8 cellular contexts compared by ENCODE assay signal in genomic region chr10:87817873-87818504, GRCh38. TPM values are rescaled to one million over a fixed set of nuclear protein-coding genes. Genes with fewer than 3 reads are reported as not detected.
A peak's percentile ranks its signal among the peaks of the same experiment; 100 is the strongest.
DNase-seq lines count a peak whose midpoint lies in the region; ATAC-seq and TF ChIP-seq lines count a peak whose summit lies in the region.

Gene ATAD1 (minus strand): TSS chr10:87818226. CDS start chr10:87814599, 3,627 bp downstream.

- no CpG with 5 or more reads among the region's 48 CpGs for WGBS in H9 (ENCODE audit: extremely low coverage, insufficient read length, low lambda C conversion rate)
- 0% methylated on average over 14 of the region's 48 CpGs; no CpG with 5 or more reads in 1 of the 2 donors for WGBS in gastroesophageal sphincter (ENCODE audit: low coverage in 1 of 2), 2 donors
- WGBS in suprapubic skin = under 1% methylated on average over 26 of the region's 48 CpGs

- no peak within 1 kb of the TSS for H2BK5ac ChIP-seq in H9 (ENCODE audit: insufficient read length, low read length)

- H3K79me1 ChIP-seq in H9 (ENCODE audit: insufficient read depth, low read depth, low read length, poor library complexity, severe bottlenecking) = no peaks in the 10 kb centered on the region

- peak within 1 kb of the TSS; percentile 84 for H3K4me3 ChIP-seq in MG63
- H3K4me3 ChIP-seq in SJSA1 = peak within 1 kb of the TSS; percentile 62
- H3K4me3 ChIP-seq in gastroesophageal sphincter = peak within 1 kb of the TSS; percentile 66 to 76
- peak within 1 kb of the TSS; percentile 89 for H3K4me3 ChIP-seq in suprapubic skin

- no peaks in the 10 kb centered on the region for H3K27me3 ChIP-seq in H9 (ENCODE audit: insufficient read depth, low read length)
- H3K27me3 ChIP-seq in MG63 = no peaks in the 10 kb centered on the region
- no peaks in the 10 kb centered on the region for H3K27me3 ChIP-seq in SJSA1 (replicated peaks)
- no peaks in the 10 kb centered on the region for H3K27me3 ChIP-seq in gastroesophageal sphincter
- no peaks in the 10 kb centered on the region for H3K27me3 ChIP-seq in suprapubic skin

- peak within 1 kb of the TSS; percentile 80 for H3K14ac ChIP-seq in H9 (ENCODE audit: insufficient read depth, low read length)

- H3K9me3 Mint-ChIP-seq in H9 = no peaks in the 10 kb centered on the region

- H3K4me1 ChIP-seq in H9 (ENCODE audit: insufficient read depth, low read length) (no peaks in the 10 kb centered on the region), SJSA1 (replicated peaks) (no peaks in the 10 kb centered on the region; the same call in 1 of the 2 replicates), gastroesophageal sphincter (peaks cover 4 to 37% (median 5%) of the 10 kb centered on the region in 3 donors), suprapubic skin (peaks cover 24% of the 10 kb centered on the region)

- peak within 1 kb of the TSS; percentile 90 for H3K9ac ChIP-seq in H9 (ENCODE audit: extremely low read depth, insufficient read length, low read length)

- peaks cover 19 to 20% of the 10 kb centered on the region in 2 experiments for H3K4me1 Mint-ChIP-seq in H9

- peaks cover 6% of the 10 kb centered on the region for H3K23me2 ChIP-seq in H9 (ENCODE audit: insufficient read length, low read depth, low read length, poor library complexity, severe bottlenecking)

- TF ChIP-seq CTCF in H9 (conservative IDR thresholded peaks at IDR 0.05) (peak; percentile 38; the same call in 2 of the 3 replicates), gastroesophageal sphincter (IDR thresholded peaks at IDR 0.05) (peak in 2 of 4 experiments; percentile 4 to 46), suprapubic skin (IDR thresholded peaks at IDR 0.05) (peak in 1 of 2 donors; percentile 13)

- TF ChIP-seq EP300 in gastroesophageal sphincter (IDR thresholded peaks at IDR 0.05) (no peak), suprapubic skin (IDR thresholded peaks at IDR 0.05) (no peak)

- H2AFZ ChIP-seq in H9 (ENCODE audit: low read length) = peak within 1 kb of the TSS; percentile 32

- no peak within 1 kb of the TSS for H2AK5ac ChIP-seq in H9 (ENCODE audit: insufficient read length, low read length)

- no peak within 1 kb of the TSS for H4K8ac ChIP-seq in H9 (replicated peaks; ENCODE audit: insufficient read length, low read depth, low read length)

- ATAC-seq in gastroesophageal sphincter = peak; percentile 95

- in situ Hi-C loops in G401 (cut with HindIII; ENCODE audit: low sequenced_read_pairs) = no loop called here

- H2BK120ac ChIP-seq in H9 (ENCODE audit: low read depth, low read length, poor library complexity, severe bottlenecking) = no peak within 1 kb of the TSS

- peak; percentile 88 for DNase-seq in G401 (ENCODE audit: low spot score)
- peak; percentile 90 for DNase-seq in H9
- peak; percentile 86 for DNase-seq in MG63
- peak; percentile 84 to 89 for DNase-seq in SJSA1 (ENCODE audit: low read depth in 1 of 2, low spot score in 2 of 2)
- peak; percentile 90 for DNase-seq in activated naive CD4-positive, alpha-beta T cell treated with Interleukin-2 at 50 U/mL for 16 hours
- peak in 55 of 56 donors; percentile 12 to 91 (median 78) for DNase-seq in nucleus accumbens (lab: John Stamatoyannopoulos, UW)
- DNase-seq in suprapubic skin (ENCODE audit: low spot score in 2 of 2) = peak; percentile 84 to 87

- H4K91ac ChIP-seq in H9 (ENCODE audit: insufficient read length, low read depth, low read length) = no peak within 1 kb of the TSS

- H3T11ph ChIP-seq in H9 (ENCODE audit: low read length) = no peak within 1 kb of the TSS

- H3K18ac ChIP-seq in H9 (ENCODE audit: insufficient read length, low read depth, low read length) = peak within 1 kb of the TSS; percentile 43

- peak within 1 kb of the TSS; percentile 96 to 97 for H3K4me3 Mint-ChIP-seq in H9

- H3K27ac ChIP-seq in H9 (ENCODE audit: insufficient read length, low read depth, low read length) (peak within 1 kb of the TSS; percentile 15), SJSA1 (peak within 1 kb of the TSS; percentile 69), gastroesophageal sphincter (peak within 1 kb of the TSS; percentile 40 to 88 (median 84)), suprapubic skin (peak within 1 kb of the TSS; percentile 87)

- peak within 1 kb of the TSS; percentile 95 to 99 (median 98) for H3K27ac Mint-ChIP-seq in H9

- peak within 1 kb of the TSS; percentile 68 for H3K4me2 ChIP-seq in H9 (ENCODE audit: insufficient read depth, insufficient read length, low read length)

- H3K4ac ChIP-seq in H9 (ENCODE audit: low read depth, low read length) = no peak within 1 kb of the TSS

- peaks cover 2% of the 10 kb centered on the region; the same call in 1 of the 2 replicates for H3K27me3 Mint-ChIP-seq in H9 (ENCODE audit: low read depth)

- H3K79me2 ChIP-seq in H9 (ENCODE audit: insufficient read depth, low read length) = peaks cover 21% of the 10 kb centered on the region; the same call in 1 of the 2 replicates

- no peak within 1 kb of the TSS; the same call in 1 of the 2 replicates for H2BK15ac ChIP-seq in H9 (ENCODE audit: low read depth, low read length)

- H2BK12ac ChIP-seq in H9 (ENCODE audit: insufficient read length, low read depth, low read length) = no peak within 1 kb of the TSS

- no peak within 1 kb of the TSS for H3K23ac ChIP-seq in H9 (ENCODE audit: insufficient read length, low read depth, low read length)

- TF ChIP-seq POLR2A in gastroesophageal sphincter (IDR thresholded peaks at IDR 0.05) = peak in 1 of 2 donors; percentile 28
- peak in 1 of 2 donors; percentile 30 for TF ChIP-seq POLR2A in suprapubic skin (IDR thresholded peaks at IDR 0.05)

- peaks cover 3 to 6% (median 4%) of the 10 kb centered on the region in 3 experiments; a peak in 6 of 7 replicates for H3K36me3 Mint-ChIP-seq in H9 (ENCODE audit: insufficient read depth in 1 of 3, low read depth in 3 of 3)

- H3K56ac ChIP-seq in H9 (ENCODE audit: insufficient read length, low read depth, low read length) = no peak within 1 kb of the TSS

- no peaks in the 10 kb centered on the region for H4K20me1 ChIP-seq in H9 (ENCODE audit: control insufficient read depth, insufficient read depth, insufficient read length)

- H4K5ac ChIP-seq in H9 (ENCODE audit: insufficient read length, low read depth, low read length) = peak within 1 kb of the TSS; percentile 44

- H3K36me3 ChIP-seq in MG63 (peaks cover 13% of the 10 kb centered on the region), SJSA1 (peaks cover 6% of the 10 kb centered on the region), gastroesophageal sphincter (no peaks in the 10 kb centered on the region), suprapubic skin (no peaks in the 10 kb centered on the region)

- H3K9me3 ChIP-seq in H9 (ENCODE audit: control insufficient read depth, low read depth, low read length) (no peaks in the 10 kb centered on the region), MG63 (no peaks in the 10 kb centered on the region), SJSA1 (replicated peaks) (no peaks in the 10 kb centered on the region), gastroesophageal sphincter (no peaks in the 10 kb centered on the region), suprapubic skin (no peaks in the 10 kb centered on the region)

- no peak within 1 kb of the TSS for H2BK20ac ChIP-seq in H9 (ENCODE audit: low read depth, low read length, poor library complexity, severe bottlenecking)

RNA-seq across cellular contexts. Expression of gene ATAD1, which starts in this region (rescaled TPM):
- 25.2 and 37.9 TPM in 2 replicates for total RNA-seq in G401 (2014; rRNA removed; shearing (Covaris generic))
- total RNA-seq in H9 (2021) = 38.7 and 39.7 TPM in 2 replicates
- 26.9 and 43.8 TPM in 2 replicates for total RNA-seq in MG63 (2014; rRNA removed; shearing (Covaris generic); ENCODE audit: low replicate concordance)
- 46.2 and 63.7 TPM in 2 replicates for total RNA-seq in SJSA1 (2014; rRNA removed; shearing (Covaris generic))
- 10 to 100 TPM; 36.6 to 52.8 (median 45.8) TPM for total RNA-seq in gastroesophageal sphincter
- 10 to 100 TPM; 29.9 to 40.6 (median 31.5) TPM for total RNA-seq in suprapubic skin

Comparison
In these comparisons a context has a peak if more than half of its experiments do, and no peak if none do; other contexts are left out.
1. Peak in every context shown above with its lines: DNase-seq, ATAC-seq, H3K4me3 ChIP-seq and H3K27ac ChIP-seq.
2. H3K27ac ChIP-seq: peak in every context shown above with its lines; median percentile 87 in suprapubic skin; 84 in gastroesophageal sphincter; 69 in SJSA1; 15 in H9.